Comparison of ENCODE assay signal across 18 cellular contexts in genomic region chr12:11174022-11174421, GRCh38. TPM values are rescaled to one million over a fixed set of nuclear protein-coding genes. Genes with fewer than 3 reads are reported as not detected.
DNase-seq lines count a peak whose midpoint lies in the region; ATAC-seq and TF ChIP-seq lines count a peak whose summit lies in the region.
"Had no signal": no experiment of that assay in that cellular context is flagged by ENCODE, and none has a peak within 500 bp of the region (broad histone marks: within the 10 kb centered on the region; RNA-seq: fewer than 3 reads in every experiment).

No MANE protein-coding gene starts in this region.

- H4K20me1 ChIP-seq in neural cell (ENCODE audit: insufficient read depth), result no peaks in the 10 kb centered on the region

- H3K9me2 ChIP-seq in neural cell (ENCODE audit: insufficient read depth, low read length), result no peaks in the 10 kb centered on the region

- no peak for TF ChIP-seq RAD21 in neural cell (conservative IDR thresholded peaks at IDR 0.05)

- peak overlapping the region; percentile 19 for H3K4me3 ChIP-seq in neural cell (ENCODE audit: low read length)
- H3K4me3 ChIP-seq: cardiac muscle cell, esophagus muscularis mucosa, thoracic aorta had no signal

- no peak overlapping the region for H3K9ac ChIP-seq in neural cell (ENCODE audit: low read length)

- ATAC-seq in HG02981 (IDR thresholded peaks at IDR 0.05; ENCODE audit: unreplicated experiment), result no peak
- ATAC-seq: activated CD8-positive, alpha-beta T cell treated with anti-CD3 and anti-CD28 coated beads, Interleukin-2, amount 10 ng/mL, durations not matched to agents 7 days and 5 days; naive thymus-derived CD8-positive, alpha-beta T cell; Right ventricle myocardium inferior had no signal

- DNase-seq in EH (ENCODE audit: low read depth) (peak; percentile 1), NCI-H1417 (lab: John Stamatoyannopoulos, UW) (peak in 2 of 3 experiments; percentile 17 to 79), SW480 (ENCODE audit: low spot score) (peak; percentile 10), superior temporal gyrus (ENCODE audit: extremely low spot score) (no peak), RPMI8226 (no peak)
- DNase-seq: activated CD8-positive, alpha-beta T cell treated with anti-CD3 and anti-CD28 coated beads, Interleukin-2, amount 10 ng/mL, durations not matched to agents 7 days and 5 days; naive thymus-derived CD8-positive, alpha-beta T cell; NCI-H2171; small intestine; WERI-Rb-1 had no signal

- H3F3A ChIP-seq in neural cell (ENCODE audit: insufficient read depth, low read length, poor library complexity, severe bottlenecking), result no peaks in the 10 kb centered on the region

- no peak overlapping the region for H3K27ac ChIP-seq in neural cell (ENCODE audit: low read length)
- H3K27ac ChIP-seq: cardiac muscle cell, esophagus muscularis mucosa, thoracic aorta, WERI-Rb-1 had no signal

- TF ChIP-seq EP300 in neural cell (conservative IDR thresholded peaks at IDR 0.05; ENCODE audit: poor library complexity, severe bottlenecking), result no peak

- no peak overlapping the region for H3K4me2 ChIP-seq in neural cell (ENCODE audit: low read length)

- peaks cover 48% of the 10 kb centered on the region for H3K79me2 ChIP-seq in neural cell (replicated peaks; ENCODE audit: insufficient read depth, low read length)

- no peaks in the 10 kb centered on the region for H3K36me3 ChIP-seq in neural cell (ENCODE audit: insufficient read depth, low read length)
- H3K36me3 ChIP-seq: cardiac muscle cell, esophagus muscularis mucosa had no signal

- H2AFZ ChIP-seq in neural cell (ENCODE audit: low read depth, low read length), result no peak overlapping the region

- H3K27me3 ChIP-seq in neural cell (ENCODE audit: insufficient read depth, low read depth, low read length), result no peaks in the 10 kb centered on the region
- H3K27me3 ChIP-seq: cardiac muscle cell, esophagus muscularis mucosa had no signal

- TF ChIP-seq CTCF in neural cell (IDR thresholded peaks at IDR 0.05; ENCODE audit: poor library complexity, severe bottlenecking), result no peak

- H3K9me3 ChIP-seq in neural cell (ENCODE audit: low read length), result no peaks in the 10 kb centered on the region
- H3K9me3 ChIP-seq: esophagus muscularis mucosa, thoracic aorta had no signal

TF ChIP-seq in neural cell, 6 proteins besides CTCF, POLR2A, EP300 and RAD21:
- no peak for TF ChIP-seq POLR2AphosphoS5 (IDR thresholded peaks at IDR 0.05)

RNA-seq across cellular contexts. Expression of gene SMIM10L1, which starts 3.0 kb away (rescaled TPM):
- 19.1 and 22.0 TPM in 2 replicates for polyA plus RNA-seq in neural cell
- polyA minus RNA-seq in neural cell, result 20.5 and 22.7 TPM in 2 replicates

RNA-seq across cellular contexts. Expression of gene TAS2R42, which starts 12.7 kb away (rescaled TPM):
- polyA plus RNA-seq in neural cell, result not detected in 2 replicates
- polyA minus RNA-seq in neural cell, result not detected in 2 replicates
- polyA plus RNA-seq: adipose tissue; BJ; cardiac muscle cell; naive thymus-derived CD8-positive, alpha-beta T cell; small intestine had no signal

RNA-seq across cellular contexts. Expression of gene TAS2R30, which starts 39.6 kb away (rescaled TPM):
- polyA plus RNA-seq in neural cell, result 0.40 and 0.53 TPM in 2 replicates
- polyA minus RNA-seq in neural cell, result 27.8 and 33.5 TPM in 2 replicates
- polyA plus RNA-seq: naive thymus-derived CD8-positive, alpha-beta T cell had no signal

Comparison
In these comparisons a context has a peak if more than half of its experiments do, and no peak if none do; other contexts are left out.
1. DNase-seq: peak in EH (single experiment), NCI-H1417 (2 of 3) and SW480 (single experiment); none in superior temporal gyrus (single experiment) and RPMI8226 (single experiment).